In genomic region chr13:52599853-52600603, GRCh38 we compare ENCODE assay signal across 9 cellular contexts. TPM values are rescaled to one million over a fixed set of nuclear protein-coding genes. Genes with fewer than 3 reads are reported as not detected.
DNase-seq lines count a peak whose midpoint lies in the region; ATAC-seq and TF ChIP-seq lines count a peak whose summit lies in the region.
"Had no signal": no experiment of that assay in that cellular context is flagged by ENCODE, and none has a peak within 500 bp of the region (broad histone marks: within the 10 kb centered on the region; RNA-seq: fewer than 3 reads in every experiment).

No MANE protein-coding gene starts in this region.

- H3K9me3 ChIP-seq in OCI-LY3 (ENCODE audit: insufficient read depth, low read length) (no peaks in the 10 kb centered on the region), tibial artery (no peaks in the 10 kb centered on the region)

- intact Hi-C loops in lower leg skin (cut with DNase I; ENCODE audit: low total_unique reads) (loop anchor here (10.0 kb wide), 1 partner anchor 365 kb away; no protein-coding TSS in a partner anchor), tibial artery (cut with DNase I; ENCODE audit: low total_unique reads) (no loop called here)

- peak overlapping the region; percentile 96 for H2AFZ ChIP-seq in OCI-LY3 (ENCODE audit: low read depth, low read length)

- H4K20me1 ChIP-seq in OCI-LY3 (ENCODE audit: insufficient read depth, low read length), result no peaks in the 10 kb centered on the region

- no peak for TF ChIP-seq POLR2A in lower leg skin (IDR thresholded peaks at IDR 0.05)

- peak overlapping the region; percentile 87 for H3K9ac ChIP-seq in OCI-LY3 (ENCODE audit: low read length)

- H3K79me2 ChIP-seq in OCI-LY3 (ENCODE audit: low read length), result no peaks in the 10 kb centered on the region

- WGBS in lower leg skin, 2 donors, result 0 to 4% methylated on average over 20 to 30 of the region's 73 CpGs

- TF ChIP-seq CTCF in 22Rv1 (IDR thresholded peaks at IDR 0.05) (0 out of 2 replicates have a peak, but pooled peaks have one; percentile 12), GM12865 (IDR thresholded peaks at IDR 0.05; ENCODE audit: insufficient read depth, low read depth, low read length, missing control alignments) (no peak), OCI-LY3 (IDR thresholded peaks at IDR 0.05; ENCODE audit: low read depth, low read length) (no peak), coronary artery (IDR thresholded peaks at IDR 0.05) (no peak), lower leg skin (IDR thresholded peaks at IDR 0.05) (no peak), tibial artery (IDR thresholded peaks at IDR 0.05) (no peak)

- ATAC-seq in HG02852 (IDR thresholded peaks at IDR 0.05; ENCODE audit: unreplicated experiment) (peak; percentile 63), HG03108 (IDR thresholded peaks at IDR 0.05; ENCODE audit: unreplicated experiment) (no peak)
- ATAC-seq: HCT116 had no signal

- no peaks in the 10 kb centered on the region for H3K27me3 ChIP-seq in OCI-LY3 (ENCODE audit: low read depth, low read length)
- no peaks in the 10 kb centered on the region for H3K27me3 ChIP-seq in tibial artery

- peak overlapping the region; percentile 87 for H3K4me2 ChIP-seq in OCI-LY3 (ENCODE audit: low read length)

- DNase-seq in GM12865 (ENCODE audit: low read depth) (peak; percentile 63), coronary artery (ENCODE audit: low spot score) (peak; percentile 78), lower leg skin (ENCODE audit: low spot score in 2 of 2) (peak in 1 of 2 donors; percentile 86), tibial artery (no peak)

- H3K27ac ChIP-seq in 22Rv1 (no peak overlapping the region), OCI-LY3 (ENCODE audit: low read length) (peak overlapping the region; percentile 5; the same call in 1 of the 2 replicates), coronary artery (peak overlapping the region; percentile 17 to 83), tibial artery (peak overlapping the region; percentile 74)

- peak overlapping the region; percentile 75 for H3K4me3 ChIP-seq in GM12865 (ENCODE audit: low read depth, low read length)
- peak overlapping the region; percentile 87 for H3K4me3 ChIP-seq in OCI-LY3 (ENCODE audit: low read length)
- peak overlapping the region; percentile 76 for H3K4me3 ChIP-seq in coronary artery
- H3K4me3 ChIP-seq in lower leg skin (ENCODE audit: low read depth, poor library complexity, severe bottlenecking), result peak overlapping the region; percentile 48
- H3K4me3 ChIP-seq in tibial artery, result peak overlapping the region; percentile 61 to 79

- peaks cover 12% of the 10 kb centered on the region; the same call in 1 of the 2 replicates for H3K4me1 ChIP-seq in OCI-LY3 (ENCODE audit: low read length)
- peaks cover 0 to 19% (median 12%) of the 10 kb centered on the region in 4 donors for H3K4me1 ChIP-seq in tibial artery

- no peaks in the 10 kb centered on the region for H3K36me3 ChIP-seq in OCI-LY3 (replicated peaks; ENCODE audit: low read depth, low read length)
- no peaks in the 10 kb centered on the region for H3K36me3 ChIP-seq in tibial artery

RNA-seq across cellular contexts. Expression of gene HNRNPA1L2, which starts 42.2 kb away (rescaled TPM):
- 1 to 10 TPM; 1.8 to 2.8 (median 2.5) TPM for total RNA-seq in lower leg skin

RNA-seq across cellular contexts. Expression of gene SUGT1, which starts 52.6 kb away (rescaled TPM):
- 10 to 100 TPM; 21.2 to 39.0 (median 30.9) TPM for total RNA-seq in lower leg skin

Comparison
In these comparisons a context has a peak if more than half of its experiments do, and no peak if none do; other contexts are left out.
1. DNase-seq: peak in GM12865 (single experiment) and coronary artery (single experiment); none in tibial artery (0 of 2).
2. Peak in every context shown above with its lines, with median percentiles within 50 percentile points of each other: H3K4me3 ChIP-seq.